In the genomic region with DNA sequence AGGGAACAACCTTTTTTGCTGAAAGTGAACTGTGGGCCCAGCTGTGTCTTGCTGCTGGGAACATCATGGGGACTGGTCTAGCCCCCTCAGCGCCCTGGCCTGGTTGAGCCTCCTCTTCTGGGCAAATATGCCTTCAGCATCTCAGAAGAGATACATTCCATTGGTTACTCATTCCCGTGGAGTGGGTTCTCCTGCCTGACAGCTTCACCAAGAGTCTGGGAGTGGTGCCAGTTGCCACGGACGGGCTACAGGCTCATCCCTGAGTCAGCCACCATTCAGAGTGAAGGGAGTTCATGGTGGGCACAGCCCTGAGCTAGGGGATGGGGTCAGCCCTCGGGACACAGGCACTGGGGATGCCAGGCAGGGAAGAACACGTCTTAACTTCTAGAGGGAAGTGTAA, we compare ENCODE assay signal across 16 cellular contexts.
A peak's percentile ranks its signal among the peaks of the same experiment; 100 is the strongest.
DNase-seq lines count a peak whose midpoint lies in the region; ATAC-seq, FAIRE-seq and TF ChIP-seq lines count a peak whose summit lies in the region.
"Had no signal": no experiment of that assay in that cellular context is flagged by ENCODE, and none has a peak within 500 bp of the region (broad histone marks: within the 10 kb centered on the region; RNA-seq: fewer than 3 reads in every experiment).

No MANE protein-coding gene starts in this region.

- no peak for TF ChIP-seq POLR2A in prostate gland (IDR thresholded peaks at IDR 0.05)

- no peaks in the 10 kb centered on the region for H4K20me1 ChIP-seq in neural progenitor cell (ENCODE audit: low read depth)

- intact Hi-C loops in left ventricle myocardium inferior (cut with micrococcal nuclease), result no loop called here
- intact Hi-C loops in left ventricle myocardium superior (cut with micrococcal nuclease), result no loop called here
- intact Hi-C loops in prostate gland (cut with DNase I), result no loop called here
- intact Hi-C loops in psoas muscle (cut with DNase I), result no loop called here

- H3K4me3 ChIP-seq in left ventricle myocardium inferior (no peak overlapping the region), adipocyte (ENCODE audit: low read length) (no peak overlapping the region), foreskin fibroblast (ENCODE audit: low read depth in 1 of 2, low read length in 2 of 2) (no peak overlapping the region), neural progenitor cell (no peak overlapping the region), prostate gland (no peak overlapping the region), psoas muscle (no peak overlapping the region)
- H3K4me3 ChIP-seq: SJSA1, smooth muscle cell had no signal

- H3K4me1 Mint-ChIP-seq in neural progenitor cell, result peaks cover 19% of the 10 kb centered on the region
- H3K4me1 Mint-ChIP-seq: nephron had no signal

- H3K9ac ChIP-seq in adipocyte (ENCODE audit: low read length) (no peak overlapping the region), neural progenitor cell (no peak overlapping the region)

- 44% methylated on average over 6 of the region's 6 CpGs for WGBS in prostate gland
- 40 to 47% (median 41%) methylated on average over 6 of the region's 6 CpGs for WGBS in psoas muscle, 3 donors

- H3K36me3 Mint-ChIP-seq in neural progenitor cell, result no peaks in the 10 kb centered on the region

- peaks cover under 1% of the 10 kb centered on the region for H3K27me3 Mint-ChIP-seq in neural progenitor cell (ENCODE audit: insufficient read depth, low read depth)

- DNase-seq in left ventricle myocardium inferior, result no peak
- no peak for DNase-seq in left ventricle myocardium superior
- DNase-seq in adipocyte (ENCODE audit: low read depth), result peak; percentile 16
- peak; percentile 67 to 87 for DNase-seq in foreskin fibroblast
- DNase-seq in urothelium cell line (ENCODE audit: low spot score), result peak; percentile 68
- no peak for DNase-seq in neural progenitor cell (ENCODE audit: low spot score)
- no peak for DNase-seq in prostate gland (ENCODE audit: low spot score)
- DNase-seq in psoas muscle, result no peak
- DNase-seq: activated T-cell treated with anti-CD3 and anti-CD28 coated beads for 4 hours, amygdala, BE2C, NCI-H1105 treated with DMSO at 0.1 percent for 48 hours, trophoblast cell had no signal

- no peaks in the 10 kb centered on the region for H3K9me3 ChIP-seq in left ventricle myocardium inferior (replicated peaks)
- H3K9me3 ChIP-seq in adipocyte (ENCODE audit: control insufficient read depth, low read length), result no peaks in the 10 kb centered on the region
- no peaks in the 10 kb centered on the region for H3K9me3 ChIP-seq in neural progenitor cell (ENCODE audit: low read depth)
- H3K9me3 ChIP-seq in prostate gland, result no peaks in the 10 kb centered on the region
- no peaks in the 10 kb centered on the region for H3K9me3 ChIP-seq in psoas muscle
- H3K9me3 ChIP-seq: BE2C, SJSA1 had no signal

- H3K4me3 Mint-ChIP-seq in neural progenitor cell, result no peak overlapping the region
- H3K4me3 Mint-ChIP-seq: nephron had no signal

- H3K9me3 Mint-ChIP-seq in neural progenitor cell, result no peaks in the 10 kb centered on the region
- H3K9me3 Mint-ChIP-seq: nephron had no signal

- H3K27ac Mint-ChIP-seq in neural progenitor cell, result no peak overlapping the region
- H3K27ac Mint-ChIP-seq: nephron had no signal

- H2AFZ ChIP-seq in neural progenitor cell (replicated peaks), result no peak overlapping the region

- TF ChIP-seq CTCF in left ventricle myocardium inferior (IDR thresholded peaks at IDR 0.05; ENCODE audit: borderline replicate concordance), result no peak
- TF ChIP-seq CTCF in foreskin fibroblast (IDR thresholded peaks at IDR 0.05; ENCODE audit: low read depth, low read length), result no peak
- TF ChIP-seq CTCF in neural progenitor cell (IDR thresholded peaks at IDR 0.05), result no peak
- TF ChIP-seq CTCF in prostate gland (IDR thresholded peaks at IDR 0.05), result no peak
- no peak for TF ChIP-seq CTCF in psoas muscle (IDR thresholded peaks at IDR 0.05)

- H3K4me1 ChIP-seq in left ventricle myocardium inferior (peaks cover 44% of the 10 kb centered on the region), adipocyte (ENCODE audit: control insufficient read depth, insufficient read depth, low read length) (no peaks in the 10 kb centered on the region), neural progenitor cell (no peaks in the 10 kb centered on the region), prostate gland (replicated peaks) (no peaks in the 10 kb centered on the region), psoas muscle (no peaks in the 10 kb centered on the region)
- H3K4me1 ChIP-seq: BE2C, SJSA1 had no signal

- no peak overlapping the region for H3K4me2 ChIP-seq in neural progenitor cell
- H3K4me2 ChIP-seq: smooth muscle cell had no signal

- no peak for ATAC-seq in left ventricle myocardium superior
- ATAC-seq in psoas muscle, result no peak

- H3K27me3 ChIP-seq in left ventricle myocardium inferior (ENCODE audit: low read depth) (peaks cover 30% of the 10 kb centered on the region), adipocyte (replicated peaks; ENCODE audit: control insufficient read depth, insufficient read depth, low read length) (peaks cover 6% of the 10 kb centered on the region), neural progenitor cell (peaks cover 14% of the 10 kb centered on the region), prostate gland (replicated peaks; ENCODE audit: insufficient read depth) (no peaks in the 10 kb centered on the region), psoas muscle (ENCODE audit: insufficient read depth in 3 of 3, low read length in 2 of 3) (peaks cover 0 to 11% (median 0%) of the 10 kb centered on the region in 3 donors)
- H3K27me3 ChIP-seq: BE2C had no signal

- H3K79me2 ChIP-seq in neural progenitor cell (ENCODE audit: low read depth), result no peaks in the 10 kb centered on the region

- H3K27ac ChIP-seq in left ventricle myocardium inferior (replicated peaks) (peak overlapping the region; percentile 79), neural progenitor cell (no peak overlapping the region), prostate gland (no peak overlapping the region), psoas muscle (no peak overlapping the region)
- H3K27ac ChIP-seq: SJSA1 had no signal

- FAIRE-seq in urothelium cell line (lab: Jason Lieb, UNC), result peak; percentile 80

- no peaks in the 10 kb centered on the region for H3K36me3 ChIP-seq in left ventricle myocardium inferior
- H3K36me3 ChIP-seq in adipocyte (ENCODE audit: control insufficient read depth, insufficient read depth, low read length, severe bottlenecking), result no peaks in the 10 kb centered on the region
- H3K36me3 ChIP-seq in neural progenitor cell, result no peaks in the 10 kb centered on the region
- no peaks in the 10 kb centered on the region for H3K36me3 ChIP-seq in prostate gland
- H3K36me3 ChIP-seq in psoas muscle (ENCODE audit: insufficient read depth in 1 of 2, low read depth in 1 of 2), result no peaks in the 10 kb centered on the region
- H3K36me3 ChIP-seq: BE2C, SJSA1 had no signal

- no peaks in the 10 kb centered on the region for H3F3A ChIP-seq in neural progenitor cell (ENCODE audit: low read depth)

Comparison
In these comparisons a context has a peak if more than half of its experiments do, and no peak if none do; other contexts are left out.
1. DNase-seq: peak in adipocyte (single experiment), foreskin fibroblast (2 of 2) and urothelium cell line (single experiment); none in left ventricle myocardium inferior (single experiment), left ventricle myocardium superior (single experiment), neural progenitor cell (single experiment), prostate gland (single experiment) and psoas muscle (0 of 2).